16 cellular contexts compared by ENCODE assay signal in genomic region chr5:14922456-14922855, GRCh38.
"Had no signal": no experiment of that assay in that cellular context is flagged by ENCODE, and none has a peak within 500 bp of the region (broad histone marks: within the 10 kb centered on the region; RNA-seq: fewer than 3 reads in every experiment).

No MANE protein-coding gene starts in this region.

- H3K4me3 ChIP-seq: esophagus muscularis mucosa, tibial artery, vagina had no signal

- H3K4me1 ChIP-seq: esophagus muscularis mucosa, vagina had no signal

- DNase-seq: activated CD4-positive, CD25-positive, alpha-beta regulatory T cell; activated gamma-delta T cell; activated naive CD8-positive, alpha-beta T cell treated with anti-CD3 and anti-CD28 coated beads, Interleukin-2, amount 10 ng/mL, durations not matched to agents 7 days and 5 days; activated T-cell treated with anti-CD3 and anti-CD28 coated beads, Interleukin-2, amount 50 U/mL, for 1 hour; anterior cingulate cortex; foreskin fibroblast; mesendoderm; nephron progenitor cell; stimulated activated CD4-positive, alpha-beta T cell treated with anti-CD3 and anti-CD28 coated beads, Interleukin-4, amount 100 ng/mL, for 4 hours; T-helper 17 cell; tibial artery had no signal

- H3K27me3 ChIP-seq: esophagus muscularis mucosa, tibial artery, vagina had no signal

- H3K36me3 ChIP-seq: esophagus muscularis mucosa, tibial artery, vagina had no signal

- H3K9me3 ChIP-seq: esophagus muscularis mucosa, tibial artery, vagina had no signal

- FAIRE-seq: bronchial epithelial cell, colon, TTC549 had no signal

- H3K27ac ChIP-seq: esophagus muscularis mucosa, tibial artery, vagina had no signal

- ATAC-seq: T-helper 17 cell had no signal
